In the genomic region with DNA sequence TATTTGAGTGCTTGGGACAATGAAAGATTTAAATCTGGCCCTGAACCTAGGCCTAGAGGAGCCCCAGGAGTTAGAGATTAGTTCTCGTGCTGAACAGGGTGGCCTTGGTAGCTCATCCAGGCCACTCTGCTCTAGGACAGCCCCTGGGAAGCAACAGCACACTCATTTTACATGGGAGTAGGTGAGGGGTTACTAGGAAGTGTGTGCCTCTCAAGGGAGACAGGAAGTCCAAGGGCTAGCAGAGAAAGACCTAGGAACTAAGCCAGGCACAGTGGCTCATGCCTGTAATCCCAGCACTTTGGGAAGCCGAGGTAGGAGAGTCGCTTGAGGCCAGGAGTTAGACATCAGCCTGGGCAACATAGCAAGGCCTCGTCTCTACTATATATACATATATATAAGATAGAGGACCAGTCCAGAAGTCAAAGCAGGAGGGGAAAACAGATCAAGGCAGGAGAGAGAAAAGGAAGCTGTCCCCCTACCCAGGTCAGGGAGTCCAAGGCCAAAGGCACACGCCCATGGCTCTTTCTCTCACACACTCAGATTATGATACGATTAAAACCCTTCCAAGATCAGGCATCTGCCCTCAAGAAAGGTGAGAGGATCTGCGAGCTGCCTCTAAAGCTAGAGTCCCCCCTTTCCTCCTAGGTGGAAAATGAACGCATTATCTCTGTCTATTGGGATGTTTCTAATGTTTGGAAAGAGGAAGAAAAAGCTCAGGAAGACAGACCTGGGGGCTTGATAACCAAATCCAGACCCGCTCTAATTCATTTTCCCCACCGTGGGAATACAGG, we compare ENCODE assay signal across 16 cellular contexts. TPM values are rescaled to one million over a fixed set of nuclear protein-coding genes. Genes with fewer than 3 reads are reported as not detected.
DNase-seq lines count a peak whose midpoint lies in the region; ATAC-seq, FAIRE-seq and TF ChIP-seq lines count a peak whose summit lies in the region.
"Had no signal": no experiment of that assay in that cellular context is flagged by ENCODE, and none has a peak within 500 bp of the region (broad histone marks: within the 10 kb centered on the region; RNA-seq: fewer than 3 reads in every experiment).

No MANE protein-coding gene starts in this region.

- no peaks in the 10 kb centered on the region for H3K27me3 Mint-ChIP-seq in activated T-cell treated with anti-CD3 and anti-CD28 coated beads, Interleukin-2, amount 50 U/mL, for 4 hours (ENCODE audit: low read depth)
- H3K27me3 Mint-ChIP-seq in activated CD4-positive, alpha-beta memory T cell treated with anti-CD3 and anti-CD28 coated beads, Interleukin-2, amount 10 ng/mL, durations not matched to agents 7 days and 5 days: no peaks in the 10 kb centered on the region
- H3K27me3 Mint-ChIP-seq in immature natural killer cell (ENCODE audit: low read depth in 3 of 3): peaks cover 4 to 14% (median 5%) of the 10 kb centered on the region in 3 donors

- intact Hi-C loops in pancreas (cut with DNase I): loop anchor here in 2 of 3 donors (5.0 to 10.0 kb wide), 3 partner anchors 83 to 155 kb away; partner anchors contain the start of gene STMN1 (in 1 of the 2)

- CTCF ChIA-PET in activated CD4-positive, alpha-beta memory T cell treated with anti-CD3 and anti-CD28 coated beads, Interleukin-2, amount 10 ng/mL, durations not matched to agents 7 days and 5 days (lab: Charles Lee): interaction anchor here (0.6 to 6.3 kb wide), 10 partner anchors 7 to 1056 kb away, joined by 3 to 45 read pairs (median 4); partner anchors contain the start of genes CEP85 and PAFAH2
- CTCF ChIA-PET in HEK293T (lab: Yijun Ruan, JAX): interaction anchor here (1.6 kb wide), 1 partner anchor 8 kb away, joined by 3 read pairs; the partner anchor contains the start of gene PAFAH2

- peak overlapping the region; percentile 72 for H3K27ac Mint-ChIP-seq in activated CD4-positive, alpha-beta memory T cell treated with anti-CD3 and anti-CD28 coated beads, Interleukin-2, amount 10 ng/mL, durations not matched to agents 7 days and 5 days
- peak overlapping the region; percentile 97 to 100 (median 98) for H3K27ac Mint-ChIP-seq in immature natural killer cell

- H3K4me1 ChIP-seq in subcutaneous abdominal adipose tissue (ENCODE audit: control insufficient read depth in 5 of 5, insufficient read depth in 5 of 5, low read length in 5 of 5): peaks cover 10 to 39% (median 28%) of the 10 kb centered on the region in 5 donors
- no peaks in the 10 kb centered on the region for H3K4me1 ChIP-seq in pancreas
- H3K4me1 ChIP-seq: tibial artery had no signal

- no peaks in the 10 kb centered on the region for H3K9me3 ChIP-seq in subcutaneous abdominal adipose tissue (ENCODE audit: control insufficient read depth in 5 of 5, low read length in 5 of 5)
- H3K9me3 ChIP-seq in pancreas: no peaks in the 10 kb centered on the region
- H3K9me3 ChIP-seq: heart left ventricle, tibial artery had no signal

- H3K27ac ChIP-seq in subcutaneous abdominal adipose tissue (ENCODE audit: low read depth, low read length): peak overlapping the region; percentile 56
- no peak overlapping the region for H3K27ac ChIP-seq in pancreas
- H3K27ac ChIP-seq: tibial artery had no signal

- 76% methylated on average over 10 of the region's 10 CpGs for WGBS in pancreas, 2 donors

- POLR2A ChIA-PET in activated CD4-positive, alpha-beta memory T cell treated with anti-CD3 and anti-CD28 coated beads, Interleukin-2, amount 10 ng/mL, durations not matched to agents 7 days and 5 days (lab: Charles Lee): interaction anchor here (0.6 to 3.6 kb wide), 17 partner anchors 8 to 1018 kb away, joined by 3 to 26 read pairs (median 4); partner anchors contain the start of genes MTFR1L, PAFAH2, PAQR7 and STMN1
- POLR2A ChIA-PET in HEK293T (lab: Yijun Ruan, JAX): interaction anchor here (1.0 kb wide), 1 partner anchor 8 kb away, joined by 3 read pairs; the partner anchor contains the start of gene PAFAH2

- no peak for FAIRE-seq in pancreas (lab: Jason Lieb, UNC)

- peak overlapping the region; percentile 86 for H3K4me3 Mint-ChIP-seq in activated T-cell treated with anti-CD3 and anti-CD28 coated beads, Interleukin-2, amount 50 U/mL, for 4 hours
- peak overlapping the region; percentile 78 for H3K4me3 Mint-ChIP-seq in activated CD4-positive, alpha-beta memory T cell treated with anti-CD3 and anti-CD28 coated beads, Interleukin-2, amount 10 ng/mL, durations not matched to agents 7 days and 5 days
- peak overlapping the region; percentile 92 to 97 (median 96) for H3K4me3 Mint-ChIP-seq in immature natural killer cell

- peak in 1 of 2 donors; percentile 13 for ATAC-seq in activated T-cell treated with anti-CD3 and anti-CD28 coated beads, Interleukin-2, amount 50 U/mL, for 4 hours
- no peak for ATAC-seq in pancreas

- peaks cover 67% of the 10 kb centered on the region for H3K4me1 Mint-ChIP-seq in activated T-cell treated with anti-CD3 and anti-CD28 coated beads, Interleukin-2, amount 50 U/mL, for 4 hours (ENCODE audit: low read depth)
- H3K4me1 Mint-ChIP-seq in activated CD4-positive, alpha-beta memory T cell treated with anti-CD3 and anti-CD28 coated beads, Interleukin-2, amount 10 ng/mL, durations not matched to agents 7 days and 5 days: peaks cover 40% of the 10 kb centered on the region
- H3K4me1 Mint-ChIP-seq in immature natural killer cell: peaks cover 81 to 91% of the 10 kb centered on the region in 2 donors

- H3K9me3 Mint-ChIP-seq in activated T-cell treated with anti-CD3 and anti-CD28 coated beads, Interleukin-2, amount 50 U/mL, for 4 hours: no peaks in the 10 kb centered on the region
- H3K9me3 Mint-ChIP-seq in activated CD4-positive, alpha-beta memory T cell treated with anti-CD3 and anti-CD28 coated beads, Interleukin-2, amount 10 ng/mL, durations not matched to agents 7 days and 5 days: no peaks in the 10 kb centered on the region
- no peaks in the 10 kb centered on the region for H3K9me3 Mint-ChIP-seq in immature natural killer cell

- H3K27me3 ChIP-seq in subcutaneous abdominal adipose tissue (ENCODE audit: control insufficient read depth in 5 of 5, insufficient read depth in 4 of 5, low read length in 5 of 5) (no peaks in the 10 kb centered on the region), pancreas (no peaks in the 10 kb centered on the region)
- H3K27me3 ChIP-seq: heart left ventricle, tibial artery had no signal

- H3K4me3 ChIP-seq in subcutaneous abdominal adipose tissue (ENCODE audit: low read depth in 1 of 5, low read length in 5 of 5): peak overlapping the region in 4 of 5 donors; percentile 37 to 59 (median 44)
- H3K4me3 ChIP-seq in pancreas: no peak overlapping the region
- H3K4me3 ChIP-seq: tibial artery had no signal

- DNase-seq in activated T-cell treated with anti-CD3 and anti-CD28 coated beads, Interleukin-2, amount 50 U/mL, for 4 hours: no peak
- DNase-seq in activated T-cell treated with anti-CD3 and anti-CD28 coated beads for 4 hours (no peak), immature natural killer cell (peak in 1 of 3 donors; percentile 18), NCI-H1417 treated with DMSO at 0.1 percent for 48 hours (lab: John Stamatoyannopoulos, UW) (no peak), HEK293T (ENCODE audit: extremely low spot score) (no peak), pancreas (no peak)
- no peak for DNase-seq in activated CD4-positive, alpha-beta memory T cell treated with anti-CD3 and anti-CD28 coated beads, Interleukin-2, amount 10 ng/mL, durations not matched to agents 7 days and 5 days
- DNase-seq: anterior cingulate cortex, heart left ventricle, NCI-H1092 treated with DMSO at 0.1 percent for 48 hours, NCI-H69, retina, SHP77 had no signal

- peaks cover 8 to 22% (median 12%) of the 10 kb centered on the region in 5 donors for H3K36me3 ChIP-seq in subcutaneous abdominal adipose tissue (ENCODE audit: control insufficient read depth in 5 of 5, insufficient read depth in 5 of 5, low read length in 5 of 5)
- H3K36me3 ChIP-seq in pancreas: peaks cover 0 to 7% (median 0%) of the 10 kb centered on the region in 3 donors

- no peak for TF ChIP-seq CTCF in pancreas (IDR thresholded peaks at IDR 0.05)

- peaks cover 22% of the 10 kb centered on the region for H3K36me3 Mint-ChIP-seq in activated T-cell treated with anti-CD3 and anti-CD28 coated beads, Interleukin-2, amount 50 U/mL, for 4 hours (ENCODE audit: insufficient read depth)
- H3K36me3 Mint-ChIP-seq in activated CD4-positive, alpha-beta memory T cell treated with anti-CD3 and anti-CD28 coated beads, Interleukin-2, amount 10 ng/mL, durations not matched to agents 7 days and 5 days (ENCODE audit: low read depth): peaks cover 16% of the 10 kb centered on the region
- peaks cover 13 to 32% (median 19%) of the 10 kb centered on the region in 3 donors for H3K36me3 Mint-ChIP-seq in immature natural killer cell

- H3K9ac ChIP-seq in subcutaneous abdominal adipose tissue (ENCODE audit: low read length in 5 of 5): peak overlapping the region; percentile 29 to 71 (median 62)

TF ChIP-seq in HEK293T, 16 proteins besides CTCF, POLR2A, EP300 and RAD21 (continues in another document):
- TF ChIP-seq, protein P1, sequence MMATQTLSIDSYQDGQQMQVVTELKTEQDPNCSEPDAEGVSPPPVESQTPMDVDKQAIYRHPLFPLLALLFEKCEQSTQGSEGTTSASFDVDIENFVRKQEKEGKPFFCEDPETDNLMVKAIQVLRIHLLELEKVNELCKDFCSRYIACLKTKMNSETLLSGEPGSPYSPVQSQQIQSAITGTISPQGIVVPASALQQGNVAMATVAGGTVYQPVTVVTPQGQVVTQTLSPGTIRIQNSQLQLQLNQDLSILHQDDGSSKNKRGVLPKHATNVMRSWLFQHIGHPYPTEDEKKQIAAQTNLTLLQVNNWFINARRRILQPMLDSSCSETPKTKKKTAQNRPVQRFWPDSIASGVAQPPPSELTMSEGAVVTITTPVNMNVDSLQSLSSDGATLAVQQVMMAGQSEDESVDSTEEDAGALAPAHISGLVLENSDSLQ (IDR thresholded peaks at IDR 0.05): no peak
- TF ChIP-seq ARNT (IDR thresholded peaks at IDR 0.05): no peak

RNA-seq across cellular contexts. Expression of gene PAFAH2, which starts 7.8 kb away (rescaled TPM):
- total RNA-seq in activated T-cell treated with anti-CD3 and anti-CD28 coated beads, Interleukin-2, amount 50 U/mL, for 4 hours: 10 to 100 TPM in 1 of 3 donors, 1 to 10 TPM in 2; 7.1 to 10.4 (median 8.3) TPM
- total RNA-seq in activated CD4-positive, alpha-beta memory T cell treated with anti-CD3 and anti-CD28 coated beads, Interleukin-2, amount 10 ng/mL, durations not matched to agents 7 days and 5 days: 10 to 100 TPM in 1 of 2 experiments, 1 to 10 TPM in 1; 9.4 to 10.1 TPM
- polyA plus RNA-seq in immature natural killer cell (10 to 100 TPM; 35.6 to 65.0 (median 37.9) TPM), pancreas (10 to 100 TPM; 16.2 to 20.9 TPM)
- 10 to 100 TPM; 11.0 to 19.0 (median 13.7) TPM for total RNA-seq in pancreas

RNA-seq across cellular contexts. Expression of gene EXTL1, which starts 31.5 kb away (rescaled TPM):
- total RNA-seq in activated T-cell treated with anti-CD3 and anti-CD28 coated beads, Interleukin-2, amount 50 U/mL, for 4 hours: not detected
- not detected for total RNA-seq in activated CD4-positive, alpha-beta memory T cell treated with anti-CD3 and anti-CD28 coated beads, Interleukin-2, amount 10 ng/mL, durations not matched to agents 7 days and 5 days
- not detected for polyA plus RNA-seq in immature natural killer cell
- total RNA-seq in pancreas: under 1 TPM; 0.04 to 0.25 (median 0.13) TPM
- polyA plus RNA-seq in pancreas: under 1 TPM; 0.21 to 0.34 TPM

RNA-seq across cellular contexts. Expression of gene SLC30A2, which starts 55.9 kb away (rescaled TPM):
- total RNA-seq in activated T-cell treated with anti-CD3 and anti-CD28 coated beads, Interleukin-2, amount 50 U/mL, for 4 hours: not detected
- not detected for total RNA-seq in activated CD4-positive, alpha-beta memory T cell treated with anti-CD3 and anti-CD28 coated beads, Interleukin-2, amount 10 ng/mL, durations not matched to agents 7 days and 5 days
- polyA plus RNA-seq in immature natural killer cell (not detected), pancreas (10 to 100 TPM; 24.1 to 42.4 TPM)
- 100 to 1,000 TPM in 1 of 6 donors, 10 to 100 TPM in 5; 27.0 to 142 (median 56.4) TPM for total RNA-seq in pancreas
- total RNA-seq: lung microvascular endothelial cell had no signal

Comparison
In these comparisons a context has a peak if more than half of its experiments do, and no peak if none do; other contexts are left out.
1. H3K4me3 ChIP-seq: peak in subcutaneous abdominal adipose tissue (4 of 5); none in pancreas (0 of 4).
2. RNA of gene SLC30A2, which starts 55.9 kb away (total RNA-seq): 27.0 to 142 TPM in pancreas; not detected in activated T-cell treated with anti-CD3 and anti-CD28 coated beads, Interleukin-2, amount 50 U/mL, for 4 hours and not detected in activated CD4-positive, alpha-beta memory T cell treated with anti-CD3 and anti-CD28 coated beads, Interleukin-2, amount 10 ng/mL, durations not matched to agents 7 days and 5 days; every median in the first group is over 10 times any median in the second.
3. Peak in every context shown above with its lines, with median percentiles within 50 percentile points of each other: H3K4me3 Mint-ChIP-seq.